21 cellular contexts compared by ENCODE assay signal in the genomic region with DNA sequence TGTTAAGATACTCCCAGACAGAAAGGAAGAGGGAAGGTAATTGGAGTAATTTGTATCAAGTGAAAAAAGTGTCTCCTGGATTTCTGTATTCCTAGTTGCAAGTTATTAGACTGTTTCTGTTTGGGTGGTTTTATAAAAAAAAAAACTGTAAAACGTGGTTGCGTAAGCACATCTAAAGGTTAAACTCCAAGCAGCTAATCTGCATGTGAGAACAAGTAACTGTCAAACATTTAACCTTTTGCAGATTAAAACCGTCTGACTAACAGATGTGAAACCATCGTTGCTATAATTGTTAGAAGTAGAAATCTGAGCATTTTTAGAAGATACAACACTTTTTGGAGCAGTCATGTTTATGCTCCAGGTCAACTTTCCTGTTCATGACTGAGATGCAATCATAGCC.
A peak's percentile ranks its signal among the peaks of the same experiment; 100 is the strongest.
DNase-seq lines count a peak whose midpoint lies in the region; ATAC-seq, FAIRE-seq and TF ChIP-seq lines count a peak whose summit lies in the region.
"Had no signal": no experiment of that assay in that cellular context is flagged by ENCODE, and none has a peak within 500 bp of the region (broad histone marks: within the 10 kb centered on the region; RNA-seq: fewer than 3 reads in every experiment).

No MANE protein-coding gene starts in this region.

- H3K4me1 ChIP-seq in body of pancreas, result peaks cover 42% of the 10 kb centered on the region

- intact Hi-C loops in body of pancreas (cut with DNase I), result no loop called here

- H3K4me3 ChIP-seq in AG10803 (ENCODE audit: low read length), result no peak overlapping the region
- H3K4me3 ChIP-seq in body of pancreas, result no peak overlapping the region
- H3K4me3 ChIP-seq in foreskin fibroblast (ENCODE audit: low read depth in 1 of 2, low read length in 2 of 2), result no peak overlapping the region
- H3K4me3 ChIP-seq: spleen, transverse colon had no signal

- TF ChIP-seq POLR2A in H54 (IDR thresholded peaks at IDR 0.05; ENCODE audit: low read depth, low read length) (no peak), body of pancreas (IDR thresholded peaks at IDR 0.05) (no peak), GM18505 (IDR thresholded peaks at IDR 0.05; ENCODE audit: borderline replicate concordance, extremely low read depth, insufficient read depth, insufficient read length) (no peak)

- no peaks in the 10 kb centered on the region for H3K9me3 ChIP-seq in body of pancreas
- H3K9me3 ChIP-seq: spleen, transverse colon had no signal

- peak; percentile 6 for FAIRE-seq in H54 (lab: Jason Lieb, UNC)

- H3K36me3 ChIP-seq in body of pancreas (replicated peaks in 1 of 2; ENCODE audit: insufficient read depth in 1 of 2, low read depth in 2 of 2), result no peaks in the 10 kb centered on the region
- H3K36me3 ChIP-seq: transverse colon had no signal

- TF ChIP-seq CTCF in AG10803 (conservative IDR thresholded peaks at IDR 0.05; ENCODE audit: low read length), result no peak
- TF ChIP-seq CTCF in body of pancreas (IDR thresholded peaks at IDR 0.05), result no peak
- no peak for TF ChIP-seq CTCF in foreskin fibroblast (IDR thresholded peaks at IDR 0.05; ENCODE audit: low read depth, low read length)

- ATAC-seq in body of pancreas, result peak; percentile 51
- ATAC-seq in GM18505 (IDR thresholded peaks at IDR 0.05; ENCODE audit: unreplicated experiment), result no peak
- ATAC-seq in HG02981 (IDR thresholded peaks at IDR 0.05; ENCODE audit: unreplicated experiment), result no peak
- ATAC-seq: stimulated activated effector memory CD8-positive, alpha-beta T cell treated with anti-CD3 and anti-CD28 coated beads, Interleukin-12 subunit alpha, Interleukin-12 subunit beta, amount 100 ng/mL, for 72 hours had no signal

- DNase-seq in AG10803 (ENCODE audit: low read depth) (peak; percentile 40), H54 (ENCODE audit: insufficient read length, low spot score) (no peak), body of pancreas (no peak), kidney tubule cell (ENCODE audit: low spot score) (peak; percentile 14), SKM-1 (lab: John Stamatoyannopoulos, UW; ENCODE audit: unreplicated experiment) (no peak), foreskin fibroblast (no peak)
- DNase-seq: activated CD4-positive, alpha-beta T cell treated with anti-CD3 and anti-CD28 coated beads, Interleukin-2, amount 50 U/mL, for 48 hours; activated naive CD8-positive, alpha-beta T cell treated with anti-CD3 and anti-CD28 coated beads, Interleukin-2, amount 10 ng/mL, durations not matched to agents 7 days and 5 days; activated T-cell treated with anti-CD3 and anti-CD28 coated beads, Interleukin-2, amount 50 U/mL, for 24 hours; caudate nucleus; GF-D8; GOT3; KBM-7; NCI-H1417; NCI-H748 treated with DMSO at 0.1 percent for 48 hours; posterior cingulate gyrus; spleen; transverse colon had no signal

- H3K27me3 ChIP-seq in body of pancreas, result no peaks in the 10 kb centered on the region
- H3K27me3 ChIP-seq: spleen, transverse colon had no signal

- no peak overlapping the region for H3K27ac ChIP-seq in body of pancreas
- H3K27ac ChIP-seq: spleen, transverse colon had no signal

- 6 to 12% methylated on average over 4 of the region's 4 CpGs for WGBS in body of pancreas, 2 donors

Comparison
In these comparisons a context has a peak if more than half of its experiments do, and no peak if none do; other contexts are left out.
1. DNase-seq: peak in AG10803 (single experiment) and kidney tubule cell (single experiment); none in H54 (single experiment), body of pancreas (0 of 4), SKM-1 (single experiment) and foreskin fibroblast (0 of 2).